8 cellular contexts compared by ENCODE assay signal in genomic region chr1:41380979-41381690, GRCh38.
DNase-seq lines count a peak whose midpoint lies in the region; ATAC-seq lines count a peak whose summit lies in the region.

No MANE protein-coding gene starts in this region.

- H3K9me3 Mint-ChIP-seq in activated naive CD8-positive, alpha-beta T cell treated with anti-CD3 and anti-CD28 coated beads, Interleukin-2, amount 50 U/mL, for 24 hours: no peaks in the 10 kb centered on the region
- H3K9me3 Mint-ChIP-seq in stimulated activated memory B cell treated with anti-CD40 and anti-IgM and Interleukin-4, amounts not matched to agents 10 μg/mL and 1 μg/mL and 100 μg/mL, for 72 hours: no peaks in the 10 kb centered on the region

- H3K27me3 Mint-ChIP-seq in activated naive CD8-positive, alpha-beta T cell treated with anti-CD3 and anti-CD28 coated beads, Interleukin-2, amount 50 U/mL, for 24 hours: peaks cover 65% of the 10 kb centered on the region
- H3K27me3 Mint-ChIP-seq in stimulated activated memory B cell treated with anti-CD40 and anti-IgM and Interleukin-4, amounts not matched to agents 10 μg/mL and 1 μg/mL and 100 μg/mL, for 72 hours: peaks cover 74% of the 10 kb centered on the region

- no peaks in the 10 kb centered on the region for H3K36me3 Mint-ChIP-seq in activated naive CD8-positive, alpha-beta T cell treated with anti-CD3 and anti-CD28 coated beads, Interleukin-2, amount 50 U/mL, for 24 hours (ENCODE audit: low read depth)
- H3K36me3 Mint-ChIP-seq in stimulated activated memory B cell treated with anti-CD40 and anti-IgM and Interleukin-4, amounts not matched to agents 10 μg/mL and 1 μg/mL and 100 μg/mL, for 72 hours: no peaks in the 10 kb centered on the region

- ATAC-seq in activated naive CD8-positive, alpha-beta T cell treated with anti-CD3 and anti-CD28 coated beads, Interleukin-2, amount 50 U/mL, for 24 hours: no peak
- no peak for ATAC-seq in stimulated activated memory B cell treated with anti-CD40 and anti-IgM and Interleukin-4, amounts not matched to agents 10 μg/mL and 1 μg/mL and 100 μg/mL, for 72 hours
- no peak for ATAC-seq in GM21717 (IDR thresholded peaks at IDR 0.05; ENCODE audit: unreplicated experiment)
- no peak for ATAC-seq in GM21447 (IDR thresholded peaks at IDR 0.05; ENCODE audit: unreplicated experiment)

- peaks cover 10% of the 10 kb centered on the region for H3K4me1 Mint-ChIP-seq in activated naive CD8-positive, alpha-beta T cell treated with anti-CD3 and anti-CD28 coated beads, Interleukin-2, amount 50 U/mL, for 24 hours
- H3K4me1 Mint-ChIP-seq in stimulated activated memory B cell treated with anti-CD40 and anti-IgM and Interleukin-4, amounts not matched to agents 10 μg/mL and 1 μg/mL and 100 μg/mL, for 72 hours: peaks cover 15% of the 10 kb centered on the region

- peak overlapping the region; percentile 68 for H3K4me3 Mint-ChIP-seq in activated naive CD8-positive, alpha-beta T cell treated with anti-CD3 and anti-CD28 coated beads, Interleukin-2, amount 50 U/mL, for 24 hours
- H3K4me3 Mint-ChIP-seq in stimulated activated memory B cell treated with anti-CD40 and anti-IgM and Interleukin-4, amounts not matched to agents 10 μg/mL and 1 μg/mL and 100 μg/mL, for 72 hours: peak overlapping the region; percentile 51

- DNase-seq in DMS 273 (lab: John Stamatoyannopoulos, UW; ENCODE audit: unreplicated experiment) (peak; percentile 100), NCI-H2081 treated with DMSO at 0.1 percent for 48 hours (lab: John Stamatoyannopoulos, UW) (peak; percentile 90), iPS-NIHi11 (ENCODE audit: low spot score) (peak; percentile 42), T1000 (lab: John Stamatoyannopoulos, UW) (no peak)
- no peak for DNase-seq in activated naive CD8-positive, alpha-beta T cell treated with anti-CD3 and anti-CD28 coated beads, Interleukin-2, amount 50 U/mL, for 24 hours

- H3K27ac Mint-ChIP-seq in activated naive CD8-positive, alpha-beta T cell treated with anti-CD3 and anti-CD28 coated beads, Interleukin-2, amount 50 U/mL, for 24 hours: no peak overlapping the region
- no peak overlapping the region for H3K27ac Mint-ChIP-seq in stimulated activated memory B cell treated with anti-CD40 and anti-IgM and Interleukin-4, amounts not matched to agents 10 μg/mL and 1 μg/mL and 100 μg/mL, for 72 hours

Comparison
In these comparisons a context has a peak if more than half of its experiments do, and no peak if none do; other contexts are left out.
1. DNase-seq: peak in DMS 273 (single experiment), NCI-H2081 treated with DMSO at 0.1 percent for 48 hours (single experiment) and iPS-NIHi11 (single experiment); none in activated naive CD8-positive, alpha-beta T cell treated with anti-CD3 and anti-CD28 coated beads, Interleukin-2, amount 50 U/mL, for 24 hours (single experiment) and T1000 (single experiment).